Comparison of ENCODE assay signal across 8 cellular contexts in the genomic region with DNA sequence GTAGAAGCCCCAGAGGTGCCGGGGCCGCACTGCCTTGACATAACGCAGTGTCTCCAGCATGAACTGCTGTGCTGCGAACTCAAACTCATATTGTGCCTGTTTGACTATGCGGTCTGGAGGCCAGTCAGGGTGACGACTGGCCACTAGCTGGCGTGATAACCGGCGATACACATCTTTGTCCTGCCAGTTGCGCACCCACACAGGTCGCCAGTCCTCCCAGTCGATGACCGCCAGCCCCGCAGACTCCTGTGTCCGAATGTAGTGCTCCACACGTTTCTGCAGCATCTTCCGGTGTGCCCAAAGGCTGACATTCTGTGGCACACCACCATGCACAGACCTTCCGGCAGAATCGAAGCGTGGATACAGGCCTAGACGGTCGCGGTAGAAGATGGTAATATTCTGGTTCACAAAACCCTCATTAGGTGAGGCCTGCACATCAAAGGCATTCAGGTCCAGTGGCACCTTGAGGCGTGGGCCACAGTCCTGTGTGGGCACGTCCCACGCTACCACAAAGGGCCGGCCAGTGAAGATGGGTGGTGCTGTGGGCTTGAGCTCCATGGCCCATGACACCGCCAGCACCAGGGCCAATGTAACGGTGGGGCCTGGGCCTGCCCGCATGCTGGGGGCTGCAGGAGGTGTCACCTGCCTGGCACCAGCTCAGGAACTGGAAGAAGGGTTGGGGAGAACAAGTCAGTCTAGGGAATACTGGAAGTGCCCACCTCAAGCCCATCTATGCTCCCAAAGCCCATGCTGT. TPM values are rescaled to one million over a fixed set of nuclear protein-coding genes. Genes with fewer than 3 reads are reported as not detected.
DNase-seq lines count a peak whose midpoint lies in the region; ATAC-seq and TF ChIP-seq lines count a peak whose summit lies in the region.

No MANE protein-coding gene starts in this region.

- H3K27me3 ChIP-seq in sigmoid colon = no peaks in the 10 kb centered on the region

- TF ChIP-seq CTCF in VCaP (conservative IDR thresholded peaks at IDR 0.05) (0 out of 2 replicates have a peak, but pooled peaks have one; percentile 8), fibroblast of villous mesenchyme (IDR thresholded peaks at IDR 0.05; ENCODE audit: insufficient read depth, low read depth, low read length) (no peak), sigmoid colon (IDR thresholded peaks at IDR 0.05) (no peak)

- DNase-seq in fibroblast of villous mesenchyme (ENCODE audit: low read depth) (no peak), sigmoid colon (no peak), DMS79 (lab: John Stamatoyannopoulos, UW) (no peak), GF-D8 (lab: John Stamatoyannopoulos, UW) (no peak), middle frontal gyrus (ENCODE audit: extremely low spot score, low spot score) (no peak)

- TF ChIP-seq POLR2A in sigmoid colon (IDR thresholded peaks at IDR 0.05) = no peak

- no peak for TF ChIP-seq EP300 in sigmoid colon (IDR thresholded peaks at IDR 0.05)

- H3K36me3 ChIP-seq in sigmoid colon = peaks cover 0 to 48% (median 6%) of the 10 kb centered on the region in 4 donors

- 84 to 88% methylated on average over 30 of the region's 30 CpGs for WGBS in sigmoid colon, 2 donors

- H3K9me3 ChIP-seq in sigmoid colon = no peaks in the 10 kb centered on the region

- no peak for ATAC-seq in GM18511 (IDR thresholded peaks at IDR 0.05; ENCODE audit: unreplicated experiment)

- H3K4me3 ChIP-seq in GM08714 (ENCODE audit: low read length) (peak overlapping the region; percentile 91; the same call in 1 of the 2 replicates), fibroblast of villous mesenchyme (ENCODE audit: low read depth, low read length) (peak overlapping the region; percentile 68), sigmoid colon (peak overlapping the region; percentile 58 to 84 (median 75))

- H3K27ac ChIP-seq in VCaP (peak overlapping the region; percentile 97), sigmoid colon (peak overlapping the region; percentile 88 to 92 (median 92))

- intact Hi-C loops in sigmoid colon (cut with DNase I) = loop anchor here (2.0 to 10.0 kb wide), 3 partner anchors 21 to 1065 kb away; a partner anchor contains a TSS

- peaks cover 0 to 66% (median 59%) of the 10 kb centered on the region in 4 donors for H3K4me1 ChIP-seq in sigmoid colon

RNA-seq across cellular contexts. Expression of a gene that starts 2.5 kb away (rescaled TPM):
- total RNA-seq in fibroblast of villous mesenchyme (49.6 and 69.1 TPM in 2 replicates), sigmoid colon (10 to 100 TPM; 41.6 to 62.6 (median 49.4) TPM)
- polyA plus RNA-seq in sigmoid colon = 10 to 100 TPM in 2 of 3 donors, 1 to 10 TPM in 1; 8.6 to 45.8 (median 13.8) TPM

RNA-seq across cellular contexts. Expression of a gene that starts 8.0 kb away (rescaled TPM):
- 17.7 and 22.0 TPM in 2 replicates for total RNA-seq in fibroblast of villous mesenchyme
- total RNA-seq in sigmoid colon = 10 to 100 TPM; 23.2 to 54.7 (median 38.0) TPM
- 10 to 100 TPM; 28.7 to 37.1 (median 33.0) TPM for polyA plus RNA-seq in sigmoid colon

RNA-seq across cellular contexts. Expression of a gene that starts 16.7 kb away (rescaled TPM):
- total RNA-seq in fibroblast of villous mesenchyme (1.6 and 2.6 TPM in 2 replicates), sigmoid colon (1 to 10 TPM; 3.5 to 7.2 (median 4.2) TPM)
- 10 to 100 TPM in 1 of 3 donors, 1 to 10 TPM in 2; 2.4 to 15.1 (median 9.5) TPM for polyA plus RNA-seq in sigmoid colon

RNA-seq across cellular contexts. Expression of a gene that starts 20.6 kb away (rescaled TPM):
- total RNA-seq in fibroblast of villous mesenchyme = 34.8 and 36.3 TPM in 2 replicates
- total RNA-seq in sigmoid colon = 10 to 100 TPM; 27.4 to 29.8 (median 28.5) TPM
- polyA plus RNA-seq in sigmoid colon = 10 to 100 TPM; 16.4 to 41.7 (median 21.0) TPM

RNA-seq across cellular contexts. Expression of a gene that starts 20.8 kb away (rescaled TPM):
- total RNA-seq in fibroblast of villous mesenchyme (2.3 and 6.5 TPM in 2 replicates), sigmoid colon (1 to 10 TPM; 2.1 to 8.3 (median 3.4) TPM)
- polyA plus RNA-seq in sigmoid colon = 1 to 10 TPM in 2 of 3 donors, under 1 TPM in 1; 0.60 to 4.4 (median 2.8) TPM
